Comparison of ENCODE assay signal across 22 cellular contexts in the genomic region with DNA sequence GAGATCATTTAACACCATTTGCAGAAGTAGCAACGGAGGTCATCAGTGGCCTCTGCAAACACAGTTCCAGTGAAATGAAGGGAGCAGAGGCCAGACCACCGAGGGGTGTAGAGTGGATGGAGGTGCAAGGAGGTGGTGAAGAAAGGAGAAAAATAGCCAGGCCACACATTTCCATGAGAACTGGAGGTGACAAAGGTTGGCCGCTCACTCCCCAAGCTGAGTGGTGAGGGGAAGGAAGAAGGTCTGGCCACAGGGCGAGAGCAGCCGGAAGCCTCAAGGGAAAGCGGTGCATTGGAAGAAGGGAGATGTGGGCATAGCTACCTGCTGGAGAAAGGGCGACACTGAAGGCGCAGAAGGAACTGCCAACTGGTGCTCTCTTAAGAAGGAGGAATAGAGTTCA. TPM values are rescaled to one million over a fixed set of nuclear protein-coding genes. Genes with fewer than 3 reads are reported as not detected.
DNase-seq lines count a peak whose midpoint lies in the region; ATAC-seq and TF ChIP-seq lines count a peak whose summit lies in the region.
"Had no signal": no experiment of that assay in that cellular context is flagged by ENCODE, and none has a peak within 500 bp of the region (broad histone marks: within the 10 kb centered on the region; RNA-seq: fewer than 3 reads in every experiment).

No MANE protein-coding gene starts in this region.

- H3K9ac ChIP-seq in colonic mucosa (ENCODE audit: low read depth in 2 of 2, low read length in 2 of 2) = no peak overlapping the region

- no peak for TF ChIP-seq EP300 in sigmoid colon (IDR thresholded peaks at IDR 0.05)

- H3K4me3 Mint-ChIP-seq in stimulated activated naive CD8-positive, alpha-beta T cell treated with anti-CD3 and anti-CD28 coated beads, Interleukin-15, amount 100 ng/mL, for 72 hours = no peak overlapping the region
- H3K4me3 Mint-ChIP-seq in dendritic cell treated with granulocyte-macrophage colony-stimulating factor and Interleukin-4, amounts not matched to agents 40 ng/mL and 50 ng/mL, for 4 days = no peak overlapping the region

- TF ChIP-seq CTCF in sigmoid colon (IDR thresholded peaks at IDR 0.05) (no peak), colonic mucosa (IDR thresholded peaks at IDR 0.05) (no peak)

- TF ChIP-seq POLR2A in sigmoid colon (IDR thresholded peaks at IDR 0.05) = no peak

- no peaks in the 10 kb centered on the region for H3K9me3 ChIP-seq in sigmoid colon
- no peaks in the 10 kb centered on the region for H3K9me3 ChIP-seq in colonic mucosa
- H3K9me3 ChIP-seq: Caco-2, HAP-1, MG63 had no signal

- H3K36me3 ChIP-seq in sigmoid colon = no peaks in the 10 kb centered on the region
- H3K36me3 ChIP-seq in colonic mucosa = no peaks in the 10 kb centered on the region
- H3K36me3 ChIP-seq: HAP-1, MG63 had no signal

- H3K4me1 ChIP-seq in sigmoid colon (no peaks in the 10 kb centered on the region), colonic mucosa (no peaks in the 10 kb centered on the region)
- H3K4me1 ChIP-seq: HAP-1 had no signal

- peak overlapping the region; percentile 1 to 55 for H3K27ac Mint-ChIP-seq in stimulated activated naive CD8-positive, alpha-beta T cell treated with anti-CD3 and anti-CD28 coated beads, Interleukin-15, amount 100 ng/mL, for 72 hours
- peak overlapping the region; percentile 2 for H3K27ac Mint-ChIP-seq in dendritic cell treated with granulocyte-macrophage colony-stimulating factor and Interleukin-4, amounts not matched to agents 40 ng/mL and 50 ng/mL, for 4 days

- H3K9me3 Mint-ChIP-seq in stimulated activated naive CD8-positive, alpha-beta T cell treated with anti-CD3 and anti-CD28 coated beads, Interleukin-15, amount 100 ng/mL, for 72 hours = no peaks in the 10 kb centered on the region
- no peaks in the 10 kb centered on the region for H3K9me3 Mint-ChIP-seq in dendritic cell treated with granulocyte-macrophage colony-stimulating factor and Interleukin-4, amounts not matched to agents 40 ng/mL and 50 ng/mL, for 4 days

- H3K27me3 ChIP-seq in sigmoid colon (no peaks in the 10 kb centered on the region), colonic mucosa (no peaks in the 10 kb centered on the region)
- H3K27me3 ChIP-seq: MG63 had no signal

- peaks cover 15% of the 10 kb centered on the region for H3K27me3 Mint-ChIP-seq in stimulated activated naive CD8-positive, alpha-beta T cell treated with anti-CD3 and anti-CD28 coated beads, Interleukin-15, amount 100 ng/mL, for 72 hours
- H3K27me3 Mint-ChIP-seq in dendritic cell treated with granulocyte-macrophage colony-stimulating factor and Interleukin-4, amounts not matched to agents 40 ng/mL and 50 ng/mL, for 4 days = peaks cover 19% of the 10 kb centered on the region

- no peak overlapping the region for H3K27ac ChIP-seq in sigmoid colon
- no peak overlapping the region for H3K27ac ChIP-seq in colonic mucosa
- H3K27ac ChIP-seq: RWPE1 had no signal

- no peak for ATAC-seq in stimulated activated naive CD8-positive, alpha-beta T cell treated with anti-CD3 and anti-CD28 coated beads, Interleukin-15, amount 100 ng/mL, for 72 hours
- ATAC-seq in stimulated activated naive CD8-positive, alpha-beta T cell treated with anti-CD3 and anti-CD28 coated beads, Interleukin-15, Interleukin-2, amounts not matched to agents 100 U/mL and 50 U/mL, for 24 hours = no peak
- ATAC-seq: PC-3 had no signal

- H3K4me1 Mint-ChIP-seq in stimulated activated naive CD8-positive, alpha-beta T cell treated with anti-CD3 and anti-CD28 coated beads, Interleukin-15, amount 100 ng/mL, for 72 hours = peaks cover 19% of the 10 kb centered on the region
- H3K4me1 Mint-ChIP-seq in dendritic cell treated with granulocyte-macrophage colony-stimulating factor and Interleukin-4, amounts not matched to agents 40 ng/mL and 50 ng/mL, for 4 days (ENCODE audit: low read depth) = peaks cover 62% of the 10 kb centered on the region

- no peaks in the 10 kb centered on the region for H3K36me3 Mint-ChIP-seq in dendritic cell treated with granulocyte-macrophage colony-stimulating factor and Interleukin-4, amounts not matched to agents 40 ng/mL and 50 ng/mL, for 4 days (ENCODE audit: low read depth)

- intact Hi-C loops in dendritic cell treated with granulocyte-macrophage colony-stimulating factor and Interleukin-4, amounts not matched to agents 40 ng/mL and 50 ng/mL, for 4 days (cut with micrococcal nuclease) = no loop called here
- intact Hi-C loops in sigmoid colon (cut with DNase I) = no loop called here
- intact Hi-C loops in colonic mucosa (cut with DNase I) = loop anchor here (10.0 kb wide), 1 partner anchor 612 kb away; no protein-coding TSS in a partner anchor

- 66 to 90% methylated on average over 8 of the region's 8 CpGs for WGBS in sigmoid colon, 2 donors

- no peak for DNase-seq in stimulated activated naive CD8-positive, alpha-beta T cell treated with anti-CD3 and anti-CD28 coated beads, Interleukin-15, amount 100 ng/mL, for 72 hours
- DNase-seq in stimulated activated naive CD8-positive, alpha-beta T cell treated with anti-CD3 and anti-CD28 coated beads, Interleukin-15, Interleukin-2, amounts not matched to agents 100 U/mL and 50 U/mL, for 24 hours = no peak
- peak; percentile 44 for DNase-seq in sigmoid colon
- DNase-seq in ureter (ENCODE audit: low spot score) = peak; percentile 34
- no peak for DNase-seq in glomerular visceral epithelial cell (ENCODE audit: extremely low spot score)
- DNase-seq in colonic mucosa = no peak
- DNase-seq in NCI-H1092 treated with DMSO at 0.1 percent for 48 hours (lab: John Stamatoyannopoulos, UW) = no peak
- DNase-seq: ACHN, AML-193, DMS153, Karpas-422, MG63, NCI-H1092, NCI-H2081 treated with DMSO at 0.1 percent for 48 hours, NCI-H510A, NCI-H82, PC-3 had no signal

- H3K4me3 ChIP-seq in sigmoid colon (no peak overlapping the region), colonic mucosa (no peak overlapping the region)
- H3K4me3 ChIP-seq: HAP-1, MG63 had no signal

RNA-seq across cellular contexts. Expression of a gene that starts 20.1 kb away (rescaled TPM):
- total RNA-seq in sigmoid colon = 1 to 10 TPM in 1 of 4 donors, not detected in 3; 1.4 TPM
- polyA plus RNA-seq in sigmoid colon = 100 to 1,000 TPM in 2 of 3 donors, 10 to 100 TPM in 1; 68.5 to 134 (median 101) TPM
- 224 TPM for total RNA-seq in ureter
- total RNA-seq in colonic mucosa = 100 to 1,000 TPM; 309 to 344 TPM

RNA-seq across cellular contexts. Expression of a gene that starts 30.0 kb away (rescaled TPM):
- not detected for total RNA-seq in sigmoid colon
- under 1 TPM in 1 of 3 donors, not detected in 2; 0.28 TPM for polyA plus RNA-seq in sigmoid colon
- total RNA-seq in ureter = 0.13 TPM
- not detected for total RNA-seq in colonic mucosa
- total RNA-seq: Caco-2, HT-29, PC-3 had no signal

Comparison
In these comparisons a context has a peak if more than half of its experiments do, and no peak if none do; other contexts are left out.
1. DNase-seq: peak in sigmoid colon (single experiment) and ureter (single experiment); none in stimulated activated naive CD8-positive, alpha-beta T cell treated with anti-CD3 and anti-CD28 coated beads, Interleukin-15, amount 100 ng/mL, for 72 hours (0 of 2), stimulated activated naive CD8-positive, alpha-beta T cell treated with anti-CD3 and anti-CD28 coated beads, Interleukin-15, Interleukin-2, amounts not matched to agents 100 U/mL and 50 U/mL, for 24 hours (single experiment), glomerular visceral epithelial cell (single experiment), colonic mucosa (single experiment) and NCI-H1092 treated with DMSO at 0.1 percent for 48 hours (single experiment).
2. RNA of a gene that starts 20.1 kb away (total RNA-seq): 309 to 344 TPM in colonic mucosa and 224 TPM in ureter (single experiment); 1.4 TPM in sigmoid colon; every median in the first group is over 10 times any median in the second.